In the genomic region with DNA sequence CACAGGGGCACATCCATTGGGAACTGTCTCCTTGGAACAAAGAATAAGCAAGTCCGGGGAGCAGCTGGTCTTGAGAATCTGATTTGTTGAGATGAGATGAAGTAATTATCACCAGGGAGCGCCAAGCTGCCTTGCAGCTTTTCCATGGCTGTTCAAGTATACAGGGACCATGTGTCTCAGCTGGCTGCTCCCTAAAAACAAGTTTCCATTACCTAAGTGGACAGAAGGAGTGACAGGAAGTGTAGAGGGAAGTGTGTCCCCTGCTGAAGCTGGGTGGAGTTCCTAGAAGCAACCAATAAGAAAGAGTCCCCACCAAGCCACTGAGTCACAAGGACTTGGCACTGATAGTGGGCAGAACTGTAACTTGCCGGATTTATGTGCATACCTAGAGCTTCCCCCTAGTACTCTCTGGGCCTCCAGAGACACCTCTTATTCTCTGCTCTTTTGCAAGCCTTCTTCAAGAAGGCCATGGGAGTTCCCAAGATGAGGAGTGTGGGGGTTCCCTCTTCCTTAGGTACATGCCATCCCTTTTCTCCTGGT, we compare ENCODE assay signal across 2 cellular contexts.
TF ChIP-seq lines count a peak whose summit lies in the region.

No MANE protein-coding gene starts in this region.

TF ChIP-seq in GM23338, 12 proteins besides CTCF, POLR2A, EP300 and RAD21 (continues in another document):
- TF ChIP-seq ZNF331 (CRISPR knock-in tag; IDR thresholded peaks at IDR 0.05; ENCODE audit: low read depth) (no peak), STAT1 (IDR thresholded peaks at IDR 0.05; ENCODE audit: unreplicated experiment) (no peak), EZH2 (IDR thresholded peaks at IDR 0.05; ENCODE audit: low read depth, unreplicated experiment) (no peak), ZNF114 (CRISPR knock-in tag; IDR thresholded peaks at IDR 0.05) (no peak), POLR2AphosphoS5 (IDR thresholded peaks at IDR 0.05; ENCODE audit: low read depth) (no peak), CREB1 (CRISPR knock-in tag; IDR thresholded peaks at IDR 0.05; ENCODE audit: low read depth) (no peak), NANOG (IDR thresholded peaks at IDR 0.05; ENCODE audit: borderline replicate concordance) (no peak)
- TF ChIP-seq, protein P1, sequence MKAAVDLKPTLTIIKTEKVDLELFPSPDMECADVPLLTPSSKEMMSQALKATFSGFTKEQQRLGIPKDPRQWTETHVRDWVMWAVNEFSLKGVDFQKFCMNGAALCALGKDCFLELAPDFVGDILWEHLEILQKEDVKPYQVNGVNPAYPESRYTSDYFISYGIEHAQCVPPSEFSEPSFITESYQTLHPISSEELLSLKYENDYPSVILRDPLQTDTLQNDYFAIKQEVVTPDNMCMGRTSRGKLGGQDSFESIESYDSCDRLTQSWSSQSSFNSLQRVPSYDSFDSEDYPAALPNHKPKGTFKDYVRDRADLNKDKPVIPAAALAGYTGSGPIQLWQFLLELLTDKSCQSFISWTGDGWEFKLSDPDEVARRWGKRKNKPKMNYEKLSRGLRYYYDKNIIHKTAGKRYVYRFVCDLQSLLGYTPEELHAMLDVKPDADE (IDR thresholded peaks at IDR 0.05) = no peak
- TF ChIP-seq, protein P2, sequence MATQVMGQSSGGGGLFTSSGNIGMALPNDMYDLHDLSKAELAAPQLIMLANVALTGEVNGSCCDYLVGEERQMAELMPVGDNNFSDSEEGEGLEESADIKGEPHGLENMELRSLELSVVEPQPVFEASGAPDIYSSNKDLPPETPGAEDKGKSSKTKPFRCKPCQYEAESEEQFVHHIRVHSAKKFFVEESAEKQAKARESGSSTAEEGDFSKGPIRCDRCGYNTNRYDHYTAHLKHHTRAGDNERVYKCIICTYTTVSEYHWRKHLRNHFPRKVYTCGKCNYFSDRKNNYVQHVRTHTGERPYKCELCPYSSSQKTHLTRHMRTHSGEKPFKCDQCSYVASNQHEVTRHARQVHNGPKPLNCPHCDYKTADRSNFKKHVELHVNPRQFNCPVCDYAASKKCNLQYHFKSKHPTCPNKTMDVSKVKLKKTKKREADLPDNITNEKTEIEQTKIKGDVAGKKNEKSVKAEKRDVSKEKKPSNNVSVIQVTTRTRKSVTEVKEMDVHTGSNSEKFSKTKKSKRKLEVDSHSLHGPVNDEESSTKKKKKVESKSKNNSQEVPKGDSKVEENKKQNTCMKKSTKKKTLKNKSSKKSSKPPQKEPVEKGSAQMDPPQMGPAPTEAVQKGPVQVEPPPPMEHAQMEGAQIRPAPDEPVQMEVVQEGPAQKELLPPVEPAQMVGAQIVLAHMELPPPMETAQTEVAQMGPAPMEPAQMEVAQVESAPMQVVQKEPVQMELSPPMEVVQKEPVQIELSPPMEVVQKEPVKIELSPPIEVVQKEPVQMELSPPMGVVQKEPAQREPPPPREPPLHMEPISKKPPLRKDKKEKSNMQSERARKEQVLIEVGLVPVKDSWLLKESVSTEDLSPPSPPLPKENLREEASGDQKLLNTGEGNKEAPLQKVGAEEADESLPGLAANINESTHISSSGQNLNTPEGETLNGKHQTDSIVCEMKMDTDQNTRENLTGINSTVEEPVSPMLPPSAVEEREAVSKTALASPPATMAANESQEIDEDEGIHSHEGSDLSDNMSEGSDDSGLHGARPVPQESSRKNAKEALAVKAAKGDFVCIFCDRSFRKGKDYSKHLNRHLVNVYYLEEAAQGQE (IDR thresholded peaks at IDR 0.05; ENCODE audit: unreplicated experiment) = no peak

TF ChIP-seq in neural cell, 6 proteins besides CTCF, POLR2A, EP300 and RAD21:
- TF ChIP-seq, protein P2 (IDR thresholded peaks at IDR 0.05; ENCODE audit: borderline replicate concordance) = no peak
- TF ChIP-seq EZH2 (IDR thresholded peaks at IDR 0.05; ENCODE audit: borderline replicate concordance, insufficient read depth, low read length, poor library complexity, severe bottlenecking) (no peak), SMC3 (conservative IDR thresholded peaks at IDR 0.05; ENCODE audit: poor library complexity) (no peak), POLR2AphosphoS5 (IDR thresholded peaks at IDR 0.05) (peak; percentile 8), MXI1 (conservative IDR thresholded peaks at IDR 0.05; ENCODE audit: poor library complexity, severe bottlenecking) (no peak), TAF1 (IDR thresholded peaks at IDR 0.05; ENCODE audit: low read depth) (no peak)
